Comparison of ENCODE assay signal across 15 cellular contexts in genomic region chr14:52005625-52006024, GRCh38. TPM values are rescaled to one million over a fixed set of nuclear protein-coding genes. Genes with fewer than 3 reads are reported as not detected.
DNase-seq lines count a peak whose midpoint lies in the region; ATAC-seq and TF ChIP-seq lines count a peak whose summit lies in the region.
"Had no signal": no experiment of that assay in that cellular context is flagged by ENCODE, and none has a peak within 500 bp of the region (broad histone marks: within the 10 kb centered on the region; RNA-seq: fewer than 3 reads in every experiment).

No MANE protein-coding gene starts in this region.

- H3K9me3 Mint-ChIP-seq in CD8-positive, alpha-beta T cell, result no peaks in the 10 kb centered on the region
- no peaks in the 10 kb centered on the region for H3K9me3 Mint-ChIP-seq in stimulated activated effector memory CD8-positive, alpha-beta T cell treated with anti-CD3 and anti-CD28 coated beads, Interleukin-12 subunit alpha, Interleukin-12 subunit beta, amount 100 ng/mL, for 72 hours
- H3K9me3 Mint-ChIP-seq: CD4-positive, alpha-beta T cell; H9 had no signal

- H3K4ac ChIP-seq in mesenchymal stem cell (ENCODE audit: low read depth in 1 of 2, low read length in 2 of 2), result no peak overlapping the region

- no peak overlapping the region for H3K14ac ChIP-seq in mesenchymal stem cell (ENCODE audit: low read length in 2 of 2)

- POLR2A ChIA-PET in CD8-positive, alpha-beta T cell (lab: Charles Lee), result interaction anchor here (1.5 kb wide), 1 partner anchor 20 kb away, joined by 3 read pairs; no protein-coding TSS in a partner anchor

- H3K36me3 ChIP-seq in cardiac muscle cell (peaks cover 82% of the 10 kb centered on the region), mesenchymal stem cell (ENCODE audit: control insufficient read depth in 1 of 2, insufficient read depth in 2 of 2, low read depth in 1 of 2, low read length in 2 of 2) (peaks cover 16 to 99% of the 10 kb centered on the region in 2 experiments)
- peaks cover 60% of the 10 kb centered on the region for H3K36me3 ChIP-seq in CD8-positive, alpha-beta T cell (ENCODE audit: insufficient read depth, low read length)

- no peak overlapping the region for H4K91ac ChIP-seq in mesenchymal stem cell (ENCODE audit: low read length)

- WGBS in mesenchymal stem cell, result no CpG with 5 or more reads among the region's 2 CpGs

- no peak overlapping the region for H2BK12ac ChIP-seq in mesenchymal stem cell (ENCODE audit: low read length in 2 of 2)

- peaks cover 37% of the 10 kb centered on the region for H3K4me1 ChIP-seq in cardiac muscle cell (ENCODE audit: low read depth)
- no peaks in the 10 kb centered on the region for H3K4me1 ChIP-seq in CD8-positive, alpha-beta T cell (ENCODE audit: insufficient read depth, low read length)
- no peaks in the 10 kb centered on the region for H3K4me1 ChIP-seq in mesenchymal stem cell (ENCODE audit: control insufficient read depth, insufficient read depth, low read depth, low read length)

- H3K9me3 ChIP-seq in cardiac muscle cell (ENCODE audit: low read depth) (no peaks in the 10 kb centered on the region), mesenchymal stem cell (ENCODE audit: control insufficient read depth, low read length) (no peaks in the 10 kb centered on the region)
- no peaks in the 10 kb centered on the region for H3K9me3 ChIP-seq in CD8-positive, alpha-beta T cell (ENCODE audit: low read length)

- peak overlapping the region; percentile 55 for H3K27ac Mint-ChIP-seq in CD8-positive, alpha-beta T cell
- H3K27ac Mint-ChIP-seq in stimulated activated effector memory CD8-positive, alpha-beta T cell treated with anti-CD3 and anti-CD28 coated beads, Interleukin-12 subunit alpha, Interleukin-12 subunit beta, amount 100 ng/mL, for 72 hours, result peak overlapping the region; percentile 21
- H3K27ac Mint-ChIP-seq: CD4-positive, alpha-beta T cell had no signal

- H2AK5ac ChIP-seq in mesenchymal stem cell (ENCODE audit: low read length, severe bottlenecking), result no peak overlapping the region

- H3K36me3 Mint-ChIP-seq in CD8-positive, alpha-beta T cell, result peaks cover 87% of the 10 kb centered on the region
- peaks cover 98% of the 10 kb centered on the region for H3K36me3 Mint-ChIP-seq in stimulated activated effector memory CD8-positive, alpha-beta T cell treated with anti-CD3 and anti-CD28 coated beads, Interleukin-12 subunit alpha, Interleukin-12 subunit beta, amount 100 ng/mL, for 72 hours

- no peak overlapping the region for H3K23ac ChIP-seq in mesenchymal stem cell (ENCODE audit: low read length in 2 of 2)

- no peak overlapping the region for H3K18ac ChIP-seq in mesenchymal stem cell (ENCODE audit: low read depth in 1 of 2, low read length in 2 of 2)

- TF ChIP-seq CTCF in cardiac muscle cell (IDR thresholded peaks at IDR 0.05; ENCODE audit: low read depth, low read length) (no peak), LNCaP clone FGC (IDR thresholded peaks at IDR 0.05; ENCODE audit: control insufficient read depth, extremely low read depth, insufficient read depth) (no peak)
- TF ChIP-seq CTCF in CD8-positive, alpha-beta T cell (IDR thresholded peaks at IDR 0.05), result no peak

- H2BK15ac ChIP-seq in mesenchymal stem cell (ENCODE audit: low read depth, poor library complexity, severe bottlenecking), result no peak overlapping the region

- H3K4me3 Mint-ChIP-seq in CD8-positive, alpha-beta T cell, result no peak overlapping the region
- no peak overlapping the region for H3K4me3 Mint-ChIP-seq in stimulated activated effector memory CD8-positive, alpha-beta T cell treated with anti-CD3 and anti-CD28 coated beads, Interleukin-12 subunit alpha, Interleukin-12 subunit beta, amount 100 ng/mL, for 72 hours
- H3K4me3 Mint-ChIP-seq: CD4-positive, alpha-beta T cell; H9 had no signal

- H3K9ac ChIP-seq in mesenchymal stem cell (ENCODE audit: low read length), result no peak overlapping the region

- H2AFZ ChIP-seq in mesenchymal stem cell (ENCODE audit: low read depth, low read length), result no peak overlapping the region

- H2BK5ac ChIP-seq in mesenchymal stem cell (ENCODE audit: low read depth, low read length, poor library complexity, severe bottlenecking), result no peak overlapping the region

- H3K27ac ChIP-seq in cardiac muscle cell, result peak overlapping the region; percentile 94
- no peak overlapping the region for H3K27ac ChIP-seq in CD8-positive, alpha-beta T cell (ENCODE audit: low read depth, low read length)
- H3K27ac ChIP-seq in mesenchymal stem cell (ENCODE audit: low read length, poor library complexity, severe bottlenecking), result no peak overlapping the region
- H3K27ac ChIP-seq: C4-2B had no signal

- no peak overlapping the region for H4K8ac ChIP-seq in mesenchymal stem cell (ENCODE audit: low read length)

- DNase-seq in cardiac muscle cell (ENCODE audit: low read depth in 1 of 2, low spot score in 1 of 2), result no peak
- DNase-seq in cardiac septum (ENCODE audit: low spot score), result no peak
- no peak for DNase-seq in CD8-positive, alpha-beta T cell
- DNase-seq in LNCaP clone FGC (ENCODE audit: low read depth), result peak; percentile 61
- DNase-seq in stimulated activated effector memory CD8-positive, alpha-beta T cell treated with anti-CD3 and anti-CD28 coated beads, Interleukin-12 subunit alpha, Interleukin-12 subunit beta, amount 100 ng/mL, for 72 hours (ENCODE audit: low spot score in 2 of 2), result no peak
- no peak for DNase-seq in activated CD8-positive, alpha-beta memory T cell treated with anti-CD3 and anti-CD28 coated beads, Interleukin-2, amount 50 U/mL, for 48 hours
- no peak for DNase-seq in mesenchymal stem cell
- DNase-seq: AML-193; CD4-positive, alpha-beta T cell; DMS153; DMS79; GDM1; H9; IMR-90 had no signal

- ATAC-seq in CD8-positive, alpha-beta T cell, result no peak
- ATAC-seq in stimulated activated effector memory CD8-positive, alpha-beta T cell treated with anti-CD3 and anti-CD28 coated beads, Interleukin-12 subunit alpha, Interleukin-12 subunit beta, amount 100 ng/mL, for 72 hours, result no peak

- H3K4me3 ChIP-seq in cardiac muscle cell (no peak overlapping the region), LNCaP clone FGC (ENCODE audit: low read depth, low read length) (no peak overlapping the region), mesenchymal stem cell (ENCODE audit: insufficient read depth in 1 of 2, low read depth in 1 of 2, low read length in 2 of 2) (no peak overlapping the region)
- no peak overlapping the region for H3K4me3 ChIP-seq in CD8-positive, alpha-beta T cell (ENCODE audit: low read depth, low read length)

- CTCF ChIA-PET in CD8-positive, alpha-beta T cell (lab: Charles Lee), result no interaction called here

- H3K27me3 Mint-ChIP-seq in CD8-positive, alpha-beta T cell (ENCODE audit: low read depth), result no peaks in the 10 kb centered on the region
- H3K27me3 Mint-ChIP-seq: CD4-positive, alpha-beta T cell had no signal

- H2BK120ac ChIP-seq in mesenchymal stem cell (ENCODE audit: low read depth, low read length), result no peak overlapping the region

- intact Hi-C loops in cardiac septum (cut with DNase I), result no loop called here
- intact Hi-C loops in CD8-positive, alpha-beta T cell (cut with DNase I, micrococcal nuclease), result no loop called here

- no peaks in the 10 kb centered on the region for H3K27me3 ChIP-seq in cardiac muscle cell
- H3K27me3 ChIP-seq in CD8-positive, alpha-beta T cell (ENCODE audit: insufficient read depth, low read length), result no peaks in the 10 kb centered on the region
- no peaks in the 10 kb centered on the region for H3K27me3 ChIP-seq in mesenchymal stem cell (ENCODE audit: control insufficient read depth in 1 of 2, insufficient read depth in 1 of 2, low read length in 2 of 2)

- H3K79me1 ChIP-seq in mesenchymal stem cell (replicated peaks; ENCODE audit: low read length, poor library complexity, severe bottlenecking), result peaks cover 19% of the 10 kb centered on the region

- no peak overlapping the region for H3K4me2 ChIP-seq in mesenchymal stem cell (ENCODE audit: low read length, poor library complexity, severe bottlenecking)

- no peaks in the 10 kb centered on the region for H3K4me1 Mint-ChIP-seq in CD8-positive, alpha-beta T cell (ENCODE audit: low read depth)
- H3K4me1 Mint-ChIP-seq in stimulated activated effector memory CD8-positive, alpha-beta T cell treated with anti-CD3 and anti-CD28 coated beads, Interleukin-12 subunit alpha, Interleukin-12 subunit beta, amount 100 ng/mL, for 72 hours, result no peaks in the 10 kb centered on the region

RNA-seq across cellular contexts. Expression of gene RTRAF, which starts 16.3 kb away (rescaled TPM):
- total RNA-seq in cardiac muscle cell, result 60.6 and 129 TPM in 2 replicates
- polyA plus RNA-seq in cardiac muscle cell, result 309 and 332 TPM in 2 replicates
- total RNA-seq in cardiac septum, result 159 TPM
- total RNA-seq in CD8-positive, alpha-beta T cell, result 100 to 1,000 TPM; 155 to 161 TPM
- 522 TPM for polyA plus RNA-seq in mesenchymal stem cell (2013, experiment 1 of 2)
- polyA plus RNA-seq in mesenchymal stem cell (2013, experiment 2 of 2), result 530 TPM
